In genomic region chr17:7591596-7591995, GRCh38 we compare ENCODE assay signal across 2 cellular contexts.
TF ChIP-seq lines count a peak whose summit lies in the region.

No MANE protein-coding gene starts in this region.

TF ChIP-seq in GM23338, 12 proteins besides CTCF, POLR2A, EP300 and RAD21:
- TF ChIP-seq ZNF114 (CRISPR knock-in tag; IDR thresholded peaks at IDR 0.05), result no peak
- TF ChIP-seq POLR2AphosphoS5 (IDR thresholded peaks at IDR 0.05; ENCODE audit: low read depth), result no peak
- no peak for TF ChIP-seq NANOG (IDR thresholded peaks at IDR 0.05; ENCODE audit: borderline replicate concordance)
- TF ChIP-seq STAT1 (IDR thresholded peaks at IDR 0.05; ENCODE audit: unreplicated experiment), result no peak
- no peak for TF ChIP-seq ETS1 (IDR thresholded peaks at IDR 0.05)
- no peak for TF ChIP-seq CREB1 (CRISPR knock-in tag; IDR thresholded peaks at IDR 0.05; ENCODE audit: low read depth)
- no peak for TF ChIP-seq JUNB (IDR thresholded peaks at IDR 0.05; ENCODE audit: unreplicated experiment)
- no peak for TF ChIP-seq EZH2phosphoT487 (IDR thresholded peaks at IDR 0.05; ENCODE audit: unreplicated experiment)
- TF ChIP-seq ZNF462 (CRISPR knock-in tag; IDR thresholded peaks at IDR 0.05), result no peak
- no peak for TF ChIP-seq REST (IDR thresholded peaks at IDR 0.05; ENCODE audit: unreplicated experiment)
- TF ChIP-seq ZNF331 (CRISPR knock-in tag; IDR thresholded peaks at IDR 0.05; ENCODE audit: low read depth), result no peak
- TF ChIP-seq EZH2 (IDR thresholded peaks at IDR 0.05; ENCODE audit: low read depth, unreplicated experiment), result no peak

TF ChIP-seq in H1, 55 proteins besides CTCF, POLR2A, EP300 and RAD21:
- TF ChIP-seq HDAC2 (IDR thresholded peaks at IDR 0.05; ENCODE audit: borderline replicate concordance in 1 of 2, low read depth in 2 of 2, low read length in 2 of 2), result no peak
- no peak for TF ChIP-seq POLR2AphosphoS5 (IDR thresholded peaks at IDR 0.05; ENCODE audit: low read depth, low read length)
- no peak for TF ChIP-seq SUZ12 (IDR thresholded peaks at IDR 0.05; ENCODE audit: low read length)
- TF ChIP-seq MAX (IDR thresholded peaks at IDR 0.05), result no peak
- no peak for TF ChIP-seq POU5F1 (IDR thresholded peaks at IDR 0.05; ENCODE audit: low read depth, low read length)
- TF ChIP-seq ZNF274 (IDR thresholded peaks at IDR 0.05; ENCODE audit: borderline replicate concordance, extremely low read depth, low read length), result no peak
- TF ChIP-seq ATF3 (IDR thresholded peaks at IDR 0.05; ENCODE audit: insufficient read depth, low read depth, low read length), result no peak
- no peak for TF ChIP-seq CHD1 (IDR thresholded peaks at IDR 0.05; ENCODE audit: low read depth, low read length)
- TF ChIP-seq TAF1 (IDR thresholded peaks at IDR 0.05; ENCODE audit: low read depth, low read length), result no peak
- TF ChIP-seq BRCA1 (IDR thresholded peaks at IDR 0.05; ENCODE audit: low read depth, low read length), result no peak
